Comparison of ENCODE assay signal across 35 cellular contexts in the genomic region with DNA sequence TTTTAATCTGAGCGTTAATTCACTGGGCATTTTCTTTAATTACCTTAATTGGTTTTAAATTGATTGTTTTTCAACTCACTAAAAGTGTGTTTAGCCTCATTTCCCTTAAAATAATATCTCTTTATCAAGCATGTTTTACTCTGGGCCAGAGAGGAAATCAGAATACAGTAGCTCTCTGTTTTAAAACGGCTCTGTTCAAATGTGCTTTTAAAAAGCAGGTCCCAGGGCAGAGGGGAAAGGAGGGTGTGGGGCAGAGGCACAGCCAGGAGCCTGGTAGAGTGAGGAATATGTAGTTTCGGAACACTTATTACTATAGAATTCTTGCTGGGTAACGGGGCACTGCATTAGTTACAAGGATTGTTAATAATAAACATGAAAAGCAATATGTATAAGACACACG. TPM values are rescaled to one million over a fixed set of nuclear protein-coding genes. Genes with fewer than 3 reads are reported as not detected.
"Had no signal": no experiment of that assay in that cellular context is flagged by ENCODE, and none has a peak within 500 bp of the region (broad histone marks: within the 10 kb centered on the region; RNA-seq: fewer than 3 reads in every experiment).

No MANE protein-coding gene starts in this region.

- DNase-seq: activated B cell treated with CpG ODN at 0.5 μM for 24 hours; activated CD4-positive, alpha-beta T cell treated with anti-CD3 and anti-CD28 coated beads for 48 hours; activated CD4-positive, alpha-beta T cell treated with anti-CD3 and anti-CD28 coated beads, Interleukin-2, amount 50 U/mL, for 1 hour; activated CD4-positive, alpha-beta T cell treated with anti-CD3 and anti-CD28 coated beads, Interleukin-2, amount 50 U/mL, for 48 hours; activated CD8-positive, alpha-beta memory T cell treated with anti-CD3 and anti-CD28 coated beads for 24 hours; activated CD8-positive, alpha-beta T cell treated with anti-CD3 and anti-CD28 coated beads for 36 hours; activated effector memory CD4-positive, alpha-beta T cell treated with anti-CD3 and anti-CD28 coated beads, Interleukin-2, amount 50 U/mL, for 16 hours; activated naive CD4-positive, alpha-beta T cell treated with anti-CD3 and anti-CD28 coated beads for 36 hours; activated naive CD8-positive, alpha-beta T cell treated with anti-CD3 and anti-CD28 coated beads for 36 hours; activated naive CD8-positive, alpha-beta T cell treated with anti-CD3 and anti-CD28 coated beads, Interleukin-2, amount 50 U/mL, for 24 hours; activated T-cell treated with anti-CD3 and anti-CD28 coated beads, Interleukin-2, amount 50 U/mL, for 4 hours; adrenal gland; amygdala; aorta; body of pancreas; caudate nucleus; cortex of kidney; dermis blood vessel endothelial cell; effector CD8-positive, alpha-beta T cell; esophagus squamous epithelium; glutamatergic neuron; heart left ventricle; T-helper 1 cell; T-helper 17 cell; T1000; WERI-Rb-1 had no signal

- ATAC-seq: activated CD4-positive, CD25-positive, alpha-beta regulatory T cell treated with anti-CD3 and anti-CD28 coated beads, Interleukin-2, amount 50 U/mL, for 24 hours; activated CD8-positive, alpha-beta T cell treated with anti-CD3 and anti-CD28 coated beads for 36 hours; activated naive CD8-positive, alpha-beta T cell treated with anti-CD3 and anti-CD28 coated beads, Interleukin-2, amount 50 U/mL, for 24 hours; activated T-cell treated with anti-CD3 and anti-CD28 coated beads, Interleukin-2, amount 50 U/mL, for 4 hours; body of pancreas; heart left ventricle; T-helper 17 cell had no signal

- H3K4me3 ChIP-seq: adrenal gland, body of pancreas, esophagus squamous epithelium, heart left ventricle had no signal

- H3K27me3 ChIP-seq: adrenal gland, esophagus squamous epithelium, heart left ventricle had no signal

- H3K27ac ChIP-seq: adrenal gland, body of pancreas, epithelial cell of prostate, esophagus squamous epithelium, heart left ventricle, WERI-Rb-1 had no signal

RNA-seq across cellular contexts. Expression of gene BPIFC, which starts 58.0 kb away (rescaled TPM):
- total RNA-seq: activated B cell treated with CpG ODN at 0.5 μM for 24 hours; activated CD8-positive, alpha-beta T cell treated with anti-CD3 and anti-CD28 coated beads for 36 hours; activated naive CD4-positive, alpha-beta T cell treated with anti-CD3 and anti-CD28 coated beads for 36 hours; activated naive CD8-positive, alpha-beta T cell treated with anti-CD3 and anti-CD28 coated beads for 36 hours; activated T-cell treated with anti-CD3 and anti-CD28 coated beads, Interleukin-2, amount 50 U/mL, for 4 hours; activated T-helper 1 cell treated with anti-CD3 and anti-CD28 coated beads, Interleukin-12 subunit alpha, Interleukin-12 subunit beta, Interleukin-2, Interleukin-4 antibody, amounts not matched to agents 30 ng/mL and 10 ng/mL and 1 ng/mL, durations not matched to agents 14 hours and 24 hours and 36 hours; activated T-helper 2 cell treated with anti-CD3 and anti-CD28 coated beads, Interferon-gamma antibody, Interleukin-2, Interleukin-4, amounts not matched to agents 10 μg/mL and 5 μg/mL and 100 μg/mL, durations not matched to agents 14 hours and 24 hours and 36 hours; adrenal gland; aorta; body of pancreas; chondrocyte; dermis blood vessel endothelial cell; endothelial cell of umbilical vein; fibroblast of lung; fibroblast of villous mesenchyme; frontal cortex; heart left ventricle; T-helper 17 cell had no signal
